Comparison of ENCODE assay signal across 8 cellular contexts in genomic region chrX:71533514-71533849, GRCh38. TPM values are rescaled to one million over a fixed set of nuclear protein-coding genes. Genes with fewer than 3 reads are reported as not detected.
DNase-seq lines count a peak whose midpoint lies in the region; ATAC-seq and TF ChIP-seq lines count a peak whose summit lies in the region.

No MANE protein-coding gene starts in this region.

- peak overlapping the region; percentile 89 for H3K4me3 Mint-ChIP-seq in activated T-cell treated with anti-CD3 and anti-CD28 coated beads, Interleukin-2, amount 50 U/mL, for 24 hours

- H3K27ac Mint-ChIP-seq in activated T-cell treated with anti-CD3 and anti-CD28 coated beads, Interleukin-2, amount 50 U/mL, for 24 hours, result peak overlapping the region; percentile 98

- 0 to 2% methylated on average over 9 to 10 of the region's 12 CpGs for WGBS in body of pancreas, 2 donors
- WGBS in upper lobe of left lung, 2 donors, result 0 to 35% methylated on average over 12 of the region's 12 CpGs

- peaks cover 46% of the 10 kb centered on the region for H3K27me3 Mint-ChIP-seq in activated T-cell treated with anti-CD3 and anti-CD28 coated beads, Interleukin-2, amount 50 U/mL, for 24 hours

- H3K9me3 Mint-ChIP-seq in activated T-cell treated with anti-CD3 and anti-CD28 coated beads, Interleukin-2, amount 50 U/mL, for 24 hours, result peaks cover 6% of the 10 kb centered on the region

- DNase-seq in activated T-cell treated with anti-CD3 and anti-CD28 coated beads, Interleukin-2, amount 50 U/mL, for 24 hours, result no peak
- DNase-seq in activated T-cell treated with anti-CD3 and anti-CD28 coated beads for 4 hours (no peak), body of pancreas (no peak), lower lobe of right lung (no peak), upper lobe of left lung (no peak), NOMO-1 (lab: John Stamatoyannopoulos, UW; ENCODE audit: unreplicated experiment in 2 of 2) (no peak), activated gamma-delta T cell (lab: John Stamatoyannopoulos, UW) (no peak)

- intact Hi-C loops in body of pancreas (cut with DNase I) (no loop called here), lower lobe of right lung (cut with DNase I) (no loop called here)

- TF ChIP-seq CTCF in body of pancreas (IDR thresholded peaks at IDR 0.05) (no peak), lower lobe of right lung (IDR thresholded peaks at IDR 0.05) (no peak), upper lobe of left lung (IDR thresholded peaks at IDR 0.05) (no peak)

- TF ChIP-seq POLR2A in body of pancreas (IDR thresholded peaks at IDR 0.05), result no peak
- no peak for TF ChIP-seq POLR2A in upper lobe of left lung (IDR thresholded peaks at IDR 0.05)

- no peaks in the 10 kb centered on the region for H3K27me3 ChIP-seq in body of pancreas
- H3K27me3 ChIP-seq in lower lobe of right lung (ENCODE audit: low read depth), result no peaks in the 10 kb centered on the region
- no peaks in the 10 kb centered on the region for H3K27me3 ChIP-seq in upper lobe of left lung

- H3K27ac ChIP-seq in body of pancreas, result peak overlapping the region; percentile 53 to 94 (median 90)
- H3K27ac ChIP-seq in lower lobe of right lung, result peak overlapping the region; percentile 85
- H3K27ac ChIP-seq in upper lobe of left lung, result peak overlapping the region; percentile 86 to 92 (median 89)

- H3K4me3 ChIP-seq in body of pancreas (peak overlapping the region; percentile 52 to 77), lower lobe of right lung (peak overlapping the region; percentile 75), upper lobe of left lung (peak overlapping the region; percentile 45 to 77 (median 65))

- peaks cover 26% of the 10 kb centered on the region for H3K4me1 Mint-ChIP-seq in activated T-cell treated with anti-CD3 and anti-CD28 coated beads, Interleukin-2, amount 50 U/mL, for 24 hours (ENCODE audit: low read depth)

- no peak for ATAC-seq in body of pancreas
- ATAC-seq in lower lobe of right lung, result peak in 1 of 2 donors; percentile 1
- peak in 1 of 2 donors; percentile 6 for ATAC-seq in upper lobe of left lung (ENCODE audit: low FRiP score in 2 of 2)
- no peak for ATAC-seq in GM21360 (IDR thresholded peaks at IDR 0.05; ENCODE audit: unreplicated experiment)

- no peaks in the 10 kb centered on the region for H3K9me3 ChIP-seq in body of pancreas
- no peaks in the 10 kb centered on the region for H3K9me3 ChIP-seq in lower lobe of right lung
- H3K9me3 ChIP-seq in upper lobe of left lung, result peaks cover 0 to 4% (median 0%) of the 10 kb centered on the region in 4 donors

- H3K4me1 ChIP-seq in body of pancreas (peaks cover 7% of the 10 kb centered on the region), lower lobe of right lung (peaks cover 5% of the 10 kb centered on the region), upper lobe of left lung (peaks cover 3 to 10% (median 8%) of the 10 kb centered on the region in 4 donors)

- H3K36me3 Mint-ChIP-seq in activated T-cell treated with anti-CD3 and anti-CD28 coated beads, Interleukin-2, amount 50 U/mL, for 24 hours (ENCODE audit: low read depth), result peaks cover 53% of the 10 kb centered on the region

- H3K36me3 ChIP-seq in body of pancreas (replicated peaks in 1 of 2; ENCODE audit: insufficient read depth in 1 of 2, low read depth in 2 of 2) (no peaks in the 10 kb centered on the region), lower lobe of right lung (peaks cover 14% of the 10 kb centered on the region), upper lobe of left lung (peaks cover 0 to 6% (median 0%) of the 10 kb centered on the region in 4 donors)

- no peak for TF ChIP-seq EP300 in upper lobe of left lung (IDR thresholded peaks at IDR 0.05)

RNA-seq across cellular contexts. Expression of gene OGT, which starts 0.6 kb away (rescaled TPM):
- total RNA-seq in body of pancreas, result 100 to 1,000 TPM; 180 to 184 TPM
- 149 TPM for total RNA-seq in lower lobe of right lung
- 100 to 1,000 TPM in 5 of 6 donors, 10 to 100 TPM in 1; 88.3 to 315 (median 159) TPM for total RNA-seq in upper lobe of left lung

RNA-seq across cellular contexts. Expression of gene GCNA, which starts 44.8 kb away (rescaled TPM):
- 1 to 10 TPM; 3.6 to 6.9 TPM for total RNA-seq in body of pancreas
- 2.1 TPM for total RNA-seq in lower lobe of right lung
- 1 to 10 TPM; 1.1 to 7.3 (median 2.9) TPM for total RNA-seq in upper lobe of left lung
